ENCODE assay signal across 29 cellular contexts in genomic region chr12:106152334-106152733, GRCh38. TPM values are rescaled to one million over a fixed set of nuclear protein-coding genes. Genes with fewer than 3 reads are reported as not detected.
A peak's percentile ranks its signal among the peaks of the same experiment; 100 is the strongest.
DNase-seq lines count a peak whose midpoint lies in the region; TF ChIP-seq lines count a peak whose summit lies in the region.
"Had no signal": no experiment of that assay in that cellular context is flagged by ENCODE, and none has a peak within 500 bp of the region (broad histone marks: within the 10 kb centered on the region; RNA-seq: fewer than 3 reads in every experiment).

No MANE protein-coding gene starts in this region.

- peak; percentile 17 for DNase-seq in DMS153 treated with DMSO at 0.1 percent for 48 hours (lab: John Stamatoyannopoulos, UW; ENCODE audit: unreplicated experiment)
- DNase-seq in NCI-H2107 (lab: John Stamatoyannopoulos, UW): peak; percentile 66
- DNase-seq in NCI-H748 (lab: John Stamatoyannopoulos, UW; ENCODE audit: unreplicated experiment): peak; percentile 64
- no peak for DNase-seq in cerebellum (ENCODE audit: low spot score)
- DNase-seq in SIG-M5 treated with dmso at 0.1 percent for 504 hours (lab: John Stamatoyannopoulos, UW; ENCODE audit: unreplicated experiment): no peak
- DNase-seq in MG63: no peak
- DNase-seq: activated CD4-positive, alpha-beta T cell treated with anti-CD3 and anti-CD28 coated beads for 4 hours; activated T-cell treated with anti-CD3 and anti-CD28 coated beads for 4 hours; amygdala; brain microvascular endothelial cell; cerebellar nuclear complex; dorsolateral prefrontal cortex; foreskin melanocyte; heart right ventricle; naive thymus-derived CD4-positive, alpha-beta T cell; NCI-H226; posterior cingulate gyrus; right cardiac atrium; stimulated activated CD4-positive, alpha-beta T cell treated with anti-CD3 and anti-CD28 coated beads, Interleukin-1b, Interleukin-23, amount 100 ng/mL, for 48 hours; stimulated activated naive CD4-positive, alpha-beta T cell treated with Interleukin-2 at 50 U/mL for 16 hours; T-helper 9 cell; upper lobe of right lung had no signal

- no peak for TF ChIP-seq CTCF in HEK293 (tag by site-specific recombination; IDR thresholded peaks at IDR 0.05)

- POLR2A ChIA-PET in HEK293 (lab: Yijun Ruan, JAX): interaction anchor here (0.6 to 1.1 kb wide), 2 partner anchors 13 to 20 kb away, joined by 3 to 4 read pairs; partner anchors contain the start of gene NUAK1

- H3K9me3 ChIP-seq in HEK293 (ENCODE audit: control insufficient read depth, insufficient read depth, low read depth, low read length) (no peaks in the 10 kb centered on the region), MG63 (no peaks in the 10 kb centered on the region)
- H3K9me3 ChIP-seq: BLaER1, heart right ventricle, neutrophil, SJSA1, suprapubic skin, upper lobe of right lung had no signal

- CTCF ChIA-PET in HEK293 (lab: Yijun Ruan, JAX): interaction anchor here (0.6 to 2.0 kb wide), 5 partner anchors 15 to 732 kb away, joined by 3 to 9 read pairs (median 4); no protein-coding TSS in a partner anchor

- no peaks in the 10 kb centered on the region for H3K36me3 ChIP-seq in HEK293 (ENCODE audit: control insufficient read depth in 2 of 2, insufficient read depth in 1 of 2, low read length in 2 of 2)
- no peaks in the 10 kb centered on the region for H3K36me3 ChIP-seq in MG63
- H3K36me3 ChIP-seq: BLaER1, brain microvascular endothelial cell, heart right ventricle, neutrophil, SJSA1, suprapubic skin, upper lobe of right lung had no signal

- H3K27me3 ChIP-seq in MG63: no peaks in the 10 kb centered on the region
- H3K27me3 ChIP-seq: BLaER1, brain microvascular endothelial cell, dorsolateral prefrontal cortex, heart right ventricle, SJSA1, suprapubic skin, upper lobe of right lung had no signal

- H3K4me3 ChIP-seq in HEK293 (ENCODE audit: low read depth, low read length) (no peak overlapping the region), MG63 (no peak overlapping the region)
- H3K4me3 ChIP-seq: BLaER1, dorsolateral prefrontal cortex, GM12878, heart right ventricle, SJSA1, suprapubic skin, upper lobe of right lung had no signal

- H3K4me1 ChIP-seq in HEK293 (ENCODE audit: control insufficient read depth, insufficient read depth, low read length): peaks cover 7% of the 10 kb centered on the region
- H3K4me1 ChIP-seq: BLaER1, suprapubic skin had no signal

- H3K27ac ChIP-seq in HEK293 (ENCODE audit: extremely low read depth, low read depth, low read length): no peak overlapping the region
- H3K27ac ChIP-seq: BLaER1, brain microvascular endothelial cell, dorsolateral prefrontal cortex, heart right ventricle, neutrophil, SJSA1, suprapubic skin, upper lobe of right lung had no signal

TF ChIP-seq in HEK293, 187 proteins besides CTCF, POLR2A, EP300 and RAD21:
- peak; percentile 43 for TF ChIP-seq ZSCAN4 (tag by site-specific recombination; IDR thresholded peaks at IDR 0.05)
- TF ChIP-seq ZNF292 (tag by site-specific recombination; IDR thresholded peaks at IDR 0.05; ENCODE audit: borderline replicate concordance, low read depth): no peak

RNA-seq across cellular contexts. Expression of gene NUAK1, which starts 13.6 kb away (rescaled TPM):
- total RNA-seq in cerebellum: 43.6 TPM
- 1.9 and 4.9 TPM in 2 replicates for total RNA-seq in MG63 (2014; rRNA removed; shearing (Covaris generic); ENCODE audit: low replicate concordance)
- total RNA-seq: activated naive CD4-positive, alpha-beta T cell treated with anti-CD3 and anti-CD28 coated beads, Interleukin-2, amount 50 U/mL, for 72 hours had no signal

Comparison
In these comparisons a context has a peak if more than half of its experiments do, and no peak if none do; other contexts are left out.
1. DNase-seq: peak in DMS153 treated with DMSO at 0.1 percent for 48 hours (single experiment), NCI-H2107 (single experiment) and NCI-H748 (single experiment); none in cerebellum (single experiment), SIG-M5 treated with dmso at 0.1 percent for 504 hours (single experiment) and MG63 (single experiment).